Comparison of ENCODE assay signal across 8 cellular contexts in the genomic region with DNA sequence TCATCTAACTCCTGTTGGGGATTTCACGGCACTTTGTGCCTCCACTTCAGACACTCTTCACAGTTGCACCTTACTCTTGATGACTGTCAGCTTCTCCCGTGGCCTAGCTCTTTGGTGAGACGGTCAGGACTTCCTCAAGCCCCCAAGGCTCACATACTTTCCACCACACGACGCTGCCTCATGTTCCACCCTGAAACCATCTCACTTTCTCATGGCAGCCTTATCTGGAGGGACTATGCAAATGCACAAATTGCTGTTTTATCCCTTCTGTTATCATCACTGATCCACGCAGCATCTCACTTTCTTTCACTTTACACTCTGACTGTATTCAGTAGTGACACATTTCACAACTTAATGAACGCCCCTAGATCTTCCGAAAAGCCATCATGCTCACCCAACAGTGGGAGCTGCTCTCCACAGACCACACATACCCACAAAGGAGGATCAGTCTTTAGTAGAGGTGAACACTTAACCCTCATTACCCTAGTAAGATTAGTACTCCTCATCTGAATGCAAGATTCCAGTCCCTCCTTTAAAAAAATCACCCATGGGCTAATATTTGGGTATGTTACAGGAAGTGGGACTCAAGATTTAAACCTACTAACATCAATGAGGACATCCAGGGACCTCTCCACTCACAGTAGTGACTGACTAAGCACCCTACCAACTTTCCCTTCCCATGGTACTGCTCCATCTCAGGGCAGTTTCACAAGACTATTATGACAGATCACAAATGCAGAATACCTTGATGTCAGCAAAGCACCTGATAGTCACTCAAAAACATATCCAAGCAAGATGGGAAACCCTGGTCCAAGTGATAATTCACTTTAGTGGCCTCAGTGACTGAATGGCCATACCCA. TPM values are rescaled to one million over a fixed set of nuclear protein-coding genes. Genes with fewer than 3 reads are reported as not detected.
A peak's percentile ranks its signal among the peaks of the same experiment; 100 is the strongest.
DNase-seq lines count a peak whose midpoint lies in the region; ATAC-seq and TF ChIP-seq lines count a peak whose summit lies in the region.

No MANE protein-coding gene starts in this region.

- H3K27ac Mint-ChIP-seq in neural crest cell (ENCODE audit: unreplicated experiment) = peak overlapping the region; percentile 0
- no peak overlapping the region; the same call in 1 of the 2 replicates for H3K27ac Mint-ChIP-seq in GM23338

- dilution Hi-C loops in mammary epithelial cell (cut with HindIII; ENCODE audit: low sequenced_read_pairs) = no loop called here

- H3K9me3 Mint-ChIP-seq in neural crest cell (no peaks in the 10 kb centered on the region), GM23338 (no peaks in the 10 kb centered on the region)

- no peak overlapping the region for H3K4me3 ChIP-seq in GM23338
- no peak overlapping the region for H3K4me3 ChIP-seq in mammary epithelial cell (replicated peaks in 1 of 3; ENCODE audit: insufficient read depth in 1 of 3, low read depth in 2 of 3, low read length in 3 of 3)

- H3K79me2 ChIP-seq in GM23338 (replicated peaks; ENCODE audit: insufficient read depth) = peaks cover 23% of the 10 kb centered on the region
- H3K79me2 ChIP-seq in mammary epithelial cell (ENCODE audit: insufficient read depth, low read length) = peaks cover 13% of the 10 kb centered on the region

- H2AFZ ChIP-seq in GM23338 (no peak overlapping the region), mammary epithelial cell (ENCODE audit: low read depth, low read length) (no peak overlapping the region)

- H3K36me3 Mint-ChIP-seq in neural crest cell (ENCODE audit: low read depth) = peaks cover 26% of the 10 kb centered on the region
- H3K36me3 Mint-ChIP-seq in GM23338 (ENCODE audit: low read depth) = peaks cover 3% of the 10 kb centered on the region; the same call in 1 of the 3 replicates

- H3K9me2 ChIP-seq in GM23338 (ENCODE audit: insufficient read depth) = no peaks in the 10 kb centered on the region

- no peaks in the 10 kb centered on the region for H3K9me3 ChIP-seq in mammary epithelial cell (replicated peaks; ENCODE audit: insufficient read depth, low read length)

- DNase-seq in activated CD4-positive, alpha-beta T cell treated with anti-CD3 and anti-CD28 coated beads for 4 hours = peak; percentile 43 to 48
- DNase-seq in neural crest cell (ENCODE audit: low read depth, low spot score) = no peak
- no peak for DNase-seq in mesenteric fat pad (ENCODE audit: low spot score)
- no peak for DNase-seq in GM23338 (ENCODE audit: low spot score)
- DNase-seq in GM13976 (ENCODE audit: low spot score) = no peak
- DNase-seq in mammary epithelial cell = no peak

- CTCF ChIA-PET in mammary epithelial cell (lab: Charles Lee; ENCODE audit: low non-redundant PET) = no interaction called here

- H4K20me1 ChIP-seq in GM23338 (replicated peaks; ENCODE audit: insufficient read depth) (no peaks in the 10 kb centered on the region), mammary epithelial cell (ENCODE audit: insufficient read depth, low read length) (no peaks in the 10 kb centered on the region)

- H3K27me3 Mint-ChIP-seq in neural crest cell (ENCODE audit: low read depth) (no peaks in the 10 kb centered on the region), GM23338 (ENCODE audit: insufficient read depth, low read depth, poor library complexity) (peaks cover 4% of the 10 kb centered on the region)

- H3K36me3 ChIP-seq in GM23338 (ENCODE audit: insufficient read depth) = no peaks in the 10 kb centered on the region
- no peaks in the 10 kb centered on the region for H3K36me3 ChIP-seq in mammary epithelial cell (ENCODE audit: insufficient read depth, low read length)

- H3K9ac ChIP-seq in mammary epithelial cell (ENCODE audit: insufficient read depth, low read length) = no peak overlapping the region

- BruUV-seq in mammary epithelial cell (replicated peaks; lab: Mats Ljungman, UMichigan) = no TSS peak

- H3K4me1 Mint-ChIP-seq in neural crest cell (peaks cover 33% of the 10 kb centered on the region), GM23338 (peaks cover 22% of the 10 kb centered on the region)

- H3K27me3 ChIP-seq in GM23338 (ENCODE audit: insufficient read depth) (no peaks in the 10 kb centered on the region), mammary epithelial cell (ENCODE audit: insufficient read depth, low read length) (no peaks in the 10 kb centered on the region)

- ATAC-seq in GM18508 (IDR thresholded peaks at IDR 0.05; ENCODE audit: insufficient read depth, unreplicated experiment) (peak; percentile 66), HG02623 (IDR thresholded peaks at IDR 0.05; ENCODE audit: unreplicated experiment) (peak; percentile 69), GM23338 (no peak)

- H3K27ac ChIP-seq in GM23338 (ENCODE audit: low read depth) (no peak overlapping the region), mammary epithelial cell (ENCODE audit: insufficient read depth, low read depth, low read length) (no peak overlapping the region)

- H3K4me1 ChIP-seq in GM23338 (ENCODE audit: insufficient read depth) (peaks cover 5% of the 10 kb centered on the region), mammary epithelial cell (ENCODE audit: insufficient read depth, low read length) (no peaks in the 10 kb centered on the region)

- TF ChIP-seq CTCF in neural crest cell (conservative IDR thresholded peaks at IDR 0.05) = no peak
- TF ChIP-seq CTCF in GM23338 (conservative IDR thresholded peaks at IDR 0.05; ENCODE audit: low read depth in 2 of 2) = no peak
- TF ChIP-seq CTCF in GM13976 (IDR thresholded peaks at IDR 0.05; ENCODE audit: borderline replicate concordance, control extremely low read depth, extremely low read depth, insufficient read depth, missing control alignments) = no peak
- TF ChIP-seq CTCF in mammary epithelial cell (conservative IDR thresholded peaks at IDR 0.05 in 1 of 2, IDR thresholded peaks at IDR 0.05 in 1 of 2; ENCODE audit: extremely low read depth in 1 of 2, insufficient read depth in 1 of 2, low read depth in 1 of 2, low read length in 2 of 2) = no peak

- in situ Hi-C loops in GM13976 (cut with MboI; ENCODE audit: low sequenced_read_pairs, unreplicated experiment) (no loop called here), mammary epithelial cell (cut with MboI; ENCODE audit: low sequenced_read_pairs in 2 of 2) (no loop called here)

- intact Hi-C loops in mammary epithelial cell (cut with micrococcal nuclease) = no loop called here

- WGBS in mammary epithelial cell (ENCODE audit: low coverage, missing lambda C conversion rate) = 84% methylated on average over 7 of the region's 8 CpGs

- H3K4me2 ChIP-seq in GM23338 (no peak overlapping the region), mammary epithelial cell (ENCODE audit: insufficient read depth, low read depth, low read length) (no peak overlapping the region)

- H3K4me3 Mint-ChIP-seq in neural crest cell (no peak overlapping the region), GM23338 (no peak overlapping the region; the same call in 2 of the 3 replicates)

- no peaks in the 10 kb centered on the region for H3F3A ChIP-seq in GM23338 (replicated peaks; ENCODE audit: low read depth)

TF ChIP-seq in GM23338, 12 proteins besides CTCF, POLR2A, EP300 and RAD21 (continues in another document):
- TF ChIP-seq ZNF114 (CRISPR knock-in tag; IDR thresholded peaks at IDR 0.05) (no peak), CREB1 (CRISPR knock-in tag; IDR thresholded peaks at IDR 0.05; ENCODE audit: low read depth) (no peak), NANOG (IDR thresholded peaks at IDR 0.05; ENCODE audit: borderline replicate concordance) (no peak), POLR2AphosphoS5 (IDR thresholded peaks at IDR 0.05; ENCODE audit: low read depth) (no peak), EZH2phosphoT487 (IDR thresholded peaks at IDR 0.05; ENCODE audit: unreplicated experiment) (no peak), EZH2 (IDR thresholded peaks at IDR 0.05; ENCODE audit: low read depth, unreplicated experiment) (no peak)

RNA-seq across cellular contexts. Expression of gene FYN, which starts 35.4 kb away (rescaled TPM):
- total RNA-seq in neural crest cell = 227 and 260 TPM in 2 replicates
- 183 TPM for total RNA-seq in mesenteric fat pad
- total RNA-seq in GM23338 (2014; rRNA removed; shearing (Covaris generic)) = 70.8 and 143 TPM in 2 replicates
- 46.8 and 54.9 TPM in 2 replicates for polyA plus RNA-seq in GM23338 (2016; fragmentation: Nextera tagmentation; extraction: Ambion mirVana)
- 100 to 1,000 TPM in 1 of 2 donors, 10 to 100 TPM in 1; 58.0 to 136 TPM for total RNA-seq in mammary epithelial cell
- 48.3 TPM for polyA plus RNA-seq in mammary epithelial cell
- 82.9 TPM for polyA minus RNA-seq in mammary epithelial cell

Comparison
In these comparisons a context has a peak if more than half of its experiments do, and no peak if none do; other contexts are left out.
1. DNase-seq: peak in activated CD4-positive, alpha-beta T cell treated with anti-CD3 and anti-CD28 coated beads for 4 hours (2 of 2); none in neural crest cell (single experiment), mesenteric fat pad (single experiment), GM23338 (single experiment), GM13976 (single experiment) and mammary epithelial cell (single experiment).